ENCODE assay signal across 27 cellular contexts in the genomic region with DNA sequence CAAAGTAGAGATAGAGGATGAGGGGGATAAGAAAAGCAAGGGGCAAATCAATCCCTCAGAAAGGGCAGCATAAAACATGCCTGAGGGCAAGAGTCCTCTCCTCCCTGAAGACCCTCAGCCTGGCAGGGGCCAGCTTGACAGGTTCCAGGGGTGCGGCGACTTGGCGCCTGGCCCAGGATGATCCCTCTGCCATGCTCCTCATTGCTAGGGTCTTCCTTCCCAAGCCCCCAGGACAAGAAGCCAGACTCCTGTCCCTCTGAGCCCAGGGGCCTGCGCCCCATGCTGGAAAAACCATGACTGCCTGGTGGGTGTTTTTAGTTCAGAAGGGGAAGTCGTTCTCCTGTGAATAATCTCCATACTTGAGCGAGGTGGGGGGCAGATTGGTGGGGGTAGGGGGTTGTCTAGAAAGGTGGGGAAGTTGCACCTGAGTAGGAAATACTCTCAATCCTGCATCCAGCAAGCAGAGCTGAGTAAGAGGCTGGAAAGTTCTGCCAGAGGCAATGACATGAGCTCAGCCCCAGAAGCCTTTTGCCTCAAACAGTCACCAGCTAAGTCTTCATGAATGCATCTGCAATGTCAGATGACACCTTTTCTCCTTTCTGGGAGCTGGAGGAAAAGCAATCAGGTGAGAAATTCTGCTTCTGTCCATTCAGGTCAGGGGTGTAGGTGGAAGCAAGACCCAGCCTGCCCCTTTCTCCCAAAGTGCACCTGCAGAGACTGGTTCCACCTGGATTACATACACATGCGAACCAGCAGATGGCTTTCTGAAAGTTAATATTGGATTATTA. TPM values are rescaled to one million over a fixed set of nuclear protein-coding genes. Genes with fewer than 3 reads are reported as not detected.
DNase-seq lines count a peak whose midpoint lies in the region; ATAC-seq and TF ChIP-seq lines count a peak whose summit lies in the region.
"Had no signal": no experiment of that assay in that cellular context is flagged by ENCODE, and none has a peak within 500 bp of the region (broad histone marks: within the 10 kb centered on the region; RNA-seq: fewer than 3 reads in every experiment).

No MANE protein-coding gene starts in this region.

- H3K4me1 Mint-ChIP-seq in nephron, result peaks cover 6% of the 10 kb centered on the region

- no peaks in the 10 kb centered on the region for H3K27me3 ChIP-seq in H7 (ENCODE audit: control insufficient read depth, insufficient read depth, low read length)
- H3K27me3 ChIP-seq: dorsolateral prefrontal cortex, left lung, suprapubic skin had no signal

- no peak overlapping the region for H3K4me3 Mint-ChIP-seq in nephron
- H3K4me3 Mint-ChIP-seq: activated CD4-positive, alpha-beta memory T cell treated with anti-CD3 and anti-CD28 coated beads for 36 hours; activated naive CD8-positive, alpha-beta T cell; CD14-positive monocyte; mesothelial cell of epicardium; naive thymus-derived CD4-positive, alpha-beta T cell; stimulated activated naive B cell treated with anti-CD40 and anti-IgM and Interleukin-4, amounts not matched to agents 10 μg/mL and 1 μg/mL and 100 μg/mL, for 72 hours; T-helper 17 cell had no signal

- in situ Hi-C loops in GM13977 (cut with MboI; ENCODE audit: low pct_unique_long_range_greater_than_20kb, low sequenced_read_pairs, unreplicated experiment), result no loop called here

- DNase-seq in DMS53 (lab: John Stamatoyannopoulos, UW) (peak; percentile 26), DMS53 treated with DMSO at 0.1 percent for 48 hours (lab: John Stamatoyannopoulos, UW; ENCODE audit: unreplicated experiment) (no peak), NCI-H1105 treated with DMSO at 0.1 percent for 48 hours (lab: John Stamatoyannopoulos, UW) (peak; percentile 26), epithelial cell of proximal tubule (ENCODE audit: low read depth) (peak; percentile 43), GM13977 (ENCODE audit: low spot score) (no peak), H7 (no peak), left lobe of liver (ENCODE audit: low spot score) (no peak)
- DNase-seq: activated CD4-positive, alpha-beta memory T cell treated with anti-CD3 and anti-CD28 coated beads for 36 hours; activated CD4-positive, CD25-positive, alpha-beta regulatory T cell treated with anti-CD3 and anti-CD28 coated beads, Interleukin-2, amount 50 U/mL, for 72 hours; dorsolateral prefrontal cortex; naive thymus-derived CD4-positive, alpha-beta T cell; NCI-H1048; NCI-H1930; NCI-H345; NCI-H774; occipital lobe; stimulated activated CD4-positive, alpha-beta T cell treated with anti-CD3 and anti-CD28 coated beads, Interleukin-15, amount 100 ng/mL, for 24 hours; stimulated activated naive B cell treated with anti-CD40 and anti-IgM and Interleukin-4, amounts not matched to agents 10 μg/mL and 1 μg/mL and 100 μg/mL, for 72 hours; T-helper 17 cell had no signal

- no peaks in the 10 kb centered on the region for H3K36me3 Mint-ChIP-seq in nephron (ENCODE audit: low read depth)
- H3K36me3 Mint-ChIP-seq: activated CD4-positive, alpha-beta memory T cell treated with anti-CD3 and anti-CD28 coated beads for 36 hours; activated naive CD8-positive, alpha-beta T cell; CD14-positive monocyte; mesothelial cell of epicardium; naive thymus-derived CD4-positive, alpha-beta T cell; stimulated activated naive B cell treated with anti-CD40 and anti-IgM and Interleukin-4, amounts not matched to agents 10 μg/mL and 1 μg/mL and 100 μg/mL, for 72 hours had no signal

- H3K27me3 Mint-ChIP-seq in nephron (ENCODE audit: low read depth), result peaks cover 14% of the 10 kb centered on the region
- H3K27me3 Mint-ChIP-seq: activated naive CD8-positive, alpha-beta T cell had no signal

- H3K9me3 Mint-ChIP-seq in nephron, result no peaks in the 10 kb centered on the region
- H3K9me3 Mint-ChIP-seq: activated CD4-positive, alpha-beta memory T cell treated with anti-CD3 and anti-CD28 coated beads for 36 hours; activated T-helper 2 cell treated with anti-CD3 and anti-CD28 coated beads, Interferon-gamma antibody, Interleukin-2, Interleukin-4, amounts not matched to agents 10 μg/mL and 5 μg/mL and 100 μg/mL, durations not matched to agents 14 hours and 24 hours and 36 hours; CD14-positive monocyte; mesothelial cell of epicardium; naive thymus-derived CD4-positive, alpha-beta T cell; stimulated activated naive B cell treated with anti-CD40 and anti-IgM and Interleukin-4, amounts not matched to agents 10 μg/mL and 1 μg/mL and 100 μg/mL, for 72 hours had no signal

- no peak for ATAC-seq in left lobe of liver
- ATAC-seq: naive thymus-derived CD4-positive, alpha-beta T cell; Right ventricle myocardium inferior; stimulated activated naive B cell treated with anti-CD40 and anti-IgM and Interleukin-4, amounts not matched to agents 10 μg/mL and 1 μg/mL and 100 μg/mL, for 72 hours; T-helper 17 cell had no signal

- H3K27ac Mint-ChIP-seq in nephron, result peak overlapping the region; percentile 76 to 91 (median 90)
- H3K27ac Mint-ChIP-seq: activated CD4-positive, alpha-beta memory T cell treated with anti-CD3 and anti-CD28 coated beads for 36 hours; activated naive CD8-positive, alpha-beta T cell; activated T-helper 2 cell treated with anti-CD3 and anti-CD28 coated beads, Interferon-gamma antibody, Interleukin-2, Interleukin-4, amounts not matched to agents 10 μg/mL and 5 μg/mL and 100 μg/mL, durations not matched to agents 14 hours and 24 hours and 36 hours; mesothelial cell of epicardium; naive thymus-derived CD4-positive, alpha-beta T cell; stimulated activated naive B cell treated with anti-CD40 and anti-IgM and Interleukin-4, amounts not matched to agents 10 μg/mL and 1 μg/mL and 100 μg/mL, for 72 hours; T-helper 17 cell had no signal

- H3K4me3 ChIP-seq in epithelial cell of proximal tubule (ENCODE audit: low read depth, low read length) (no peak overlapping the region), H7 (ENCODE audit: insufficient read depth, low read depth, low read length) (no peak overlapping the region)
- H3K4me3 ChIP-seq: dorsolateral prefrontal cortex, left lung, suprapubic skin had no signal

- TF ChIP-seq CTCF in epithelial cell of proximal tubule (conservative IDR thresholded peaks at IDR 0.05; ENCODE audit: low read depth, low read length) (peak; percentile 11), nephron (IDR thresholded peaks at IDR 0.05; ENCODE audit: unreplicated experiment in 3 of 3) (no peak), GM13977 (IDR thresholded peaks at IDR 0.05; ENCODE audit: extremely low read depth, insufficient read depth, missing control alignments) (no peak)

- H3K36me3 ChIP-seq in H7 (replicated peaks; ENCODE audit: control insufficient read depth, insufficient read depth, low read length), result peaks cover 6% of the 10 kb centered on the region; the same call in 1 of the 2 replicates
- H3K36me3 ChIP-seq: suprapubic skin had no signal

RNA-seq across cellular contexts. Expression of a gene that starts 18.3 kb away (rescaled TPM):
- total RNA-seq in epithelial cell of proximal tubule, result 16.5 and 17.9 TPM in 2 replicates
- total RNA-seq in H7 (2014; rRNA removed; shearing (Covaris generic)), result 9.3 and 9.7 TPM in 2 replicates
- 24.2 TPM for total RNA-seq in left lobe of liver

Comparison
In these comparisons a context has a peak if more than half of its experiments do, and no peak if none do; other contexts are left out.
1. DNase-seq: peak in DMS53 (single experiment), NCI-H1105 treated with DMSO at 0.1 percent for 48 hours (single experiment) and epithelial cell of proximal tubule (single experiment); none in DMS53 treated with DMSO at 0.1 percent for 48 hours (single experiment), GM13977 (single experiment), H7 (single experiment) and left lobe of liver (single experiment).